1 cellular context compared by ENCODE assay signal in genomic region chr1:42945171-42945570, GRCh38.
TF ChIP-seq lines count a peak whose summit lies in the region.

No MANE protein-coding gene starts in this region.

TF ChIP-seq in K562, 482 proteins besides CTCF, POLR2A, EP300 and RAD21 (continued from another document):
- TF ChIP-seq ZNF407 (IDR thresholded peaks at IDR 0.05; ENCODE audit: low read depth) = no peak
- TF ChIP-seq TEAD1 (CRISPR knock-in tag; IDR thresholded peaks at IDR 0.05) = no peak
- TF ChIP-seq POLR3A (IDR thresholded peaks at IDR 0.05; ENCODE audit: borderline replicate concordance, extremely low read depth, insufficient read depth, insufficient read length) = no peak
- TF ChIP-seq CEBPB (tag; IDR thresholded peaks at IDR 0.05) = no peak
- no peak for TF ChIP-seq NCOR1 (IDR thresholded peaks at IDR 0.05)
- TF ChIP-seq ESRRA (IDR thresholded peaks at IDR 0.05; ENCODE audit: borderline replicate concordance, low read depth) = no peak
- TF ChIP-seq NEUROD1 (IDR thresholded peaks at IDR 0.05; ENCODE audit: borderline replicate concordance, low read depth, low read length, partially characterized antibody) = no peak
- no peak for TF ChIP-seq BRD9 (IDR thresholded peaks at IDR 0.05; ENCODE audit: low read depth, partially characterized antibody)
- no peak for TF ChIP-seq EZH2 (IDR thresholded peaks at IDR 0.05; ENCODE audit: borderline replicate concordance, low read depth, low read length)
- no peak for TF ChIP-seq AFF4 (CRISPR knock-in tag; IDR thresholded peaks at IDR 0.05)
- TF ChIP-seq YBX1 (IDR thresholded peaks at IDR 0.05) = no peak
- no peak for TF ChIP-seq HLTF (IDR thresholded peaks at IDR 0.05)
- no peak for TF ChIP-seq LCOR (CRISPR knock-in tag; IDR thresholded peaks at IDR 0.05)
